ENCODE assay signal across 10 cellular contexts in genomic region chr16:84810518-84811273, GRCh38. TPM values are rescaled to one million over a fixed set of nuclear protein-coding genes. Genes with fewer than 3 reads are reported as not detected.
DNase-seq lines count a peak whose midpoint lies in the region; ATAC-seq and TF ChIP-seq lines count a peak whose summit lies in the region.
"Had no signal": no experiment of that assay in that cellular context is flagged by ENCODE, and none has a peak within 500 bp of the region (broad histone marks: within the 10 kb centered on the region; RNA-seq: fewer than 3 reads in every experiment).

No MANE protein-coding gene starts in this region.

- H3K27me3 Mint-ChIP-seq in activated T-helper 2 cell treated with anti-CD3 and anti-CD28 coated beads, Interferon-gamma antibody, Interleukin-2, Interleukin-4, amounts not matched to agents 10 μg/mL and 5 μg/mL and 100 μg/mL, durations not matched to agents 14 hours and 24 hours and 36 hours (ENCODE audit: low read depth), result peaks cover 9% of the 10 kb centered on the region

- H3F3A ChIP-seq in SK-N-SH (replicated peaks; ENCODE audit: insufficient read depth), result peaks cover 19% of the 10 kb centered on the region

- peak overlapping the region; percentile 28 for H3K27ac Mint-ChIP-seq in activated T-helper 2 cell treated with anti-CD3 and anti-CD28 coated beads, Interferon-gamma antibody, Interleukin-2, Interleukin-4, amounts not matched to agents 10 μg/mL and 5 μg/mL and 100 μg/mL, durations not matched to agents 14 hours and 24 hours and 36 hours

- H3K4me3 ChIP-seq in psoas muscle (no peak overlapping the region), SK-N-SH (ENCODE audit: low read depth in 2 of 2, low read length in 1 of 2) (no peak overlapping the region), OCI-LY7 (ENCODE audit: low read depth, low read length, poor library complexity, severe bottlenecking) (no peak overlapping the region)
- H3K4me3 ChIP-seq: cardiac muscle cell had no signal

- peaks cover 0 to 4% (median 4%) of the 10 kb centered on the region in 3 donors for H3K27me3 ChIP-seq in psoas muscle (ENCODE audit: insufficient read depth in 3 of 3, low read length in 2 of 3)
- H3K27me3 ChIP-seq in SK-N-SH (ENCODE audit: insufficient read depth), result no peaks in the 10 kb centered on the region; the same call in 1 of the 2 replicates
- H3K27me3 ChIP-seq: cardiac muscle cell had no signal

- H4K20me1 ChIP-seq in SK-N-SH (ENCODE audit: insufficient read depth) (no peaks in the 10 kb centered on the region), OCI-LY7 (ENCODE audit: insufficient read depth, low read length) (no peaks in the 10 kb centered on the region)

- WGBS in psoas muscle, 3 donors, result 77 to 81% (median 78%) methylated on average over 17 of the region's 17 CpGs
- WGBS in SK-N-SH (ENCODE audit: low lambda C conversion rate), result 86% methylated on average over 15 of the region's 17 CpGs

- peak; percentile 67 for DNase-seq in ELR (ENCODE audit: low read depth)
- peak; percentile 80 for DNase-seq in HT1080 (ENCODE audit: low read depth)
- peak; percentile 31 for DNase-seq in activated T-helper 2 cell treated with anti-CD3 and anti-CD28 coated beads, Interferon-gamma antibody, Interleukin-2, Interleukin-4, amounts not matched to agents 10 μg/mL and 5 μg/mL and 100 μg/mL, durations not matched to agents 14 hours and 24 hours and 36 hours (ENCODE audit: low spot score)
- DNase-seq in psoas muscle, result peak; percentile 42 to 52
- no peak for DNase-seq in SK-N-SH
- DNase-seq in NCI-H446 (lab: John Stamatoyannopoulos, UW), result no peak
- no peak for DNase-seq in stimulated activated CD4-positive, alpha-beta T cell treated with anti-CD3 and anti-CD28 coated beads, Interleukin-4, amount 100 ng/mL, for 24 hours
- no peak for DNase-seq in OCI-LY7 (ENCODE audit: low spot score)
- DNase-seq: NCI-H1436 treated with DMSO at 0.1 percent for 48 hours had no signal

- H2AFZ ChIP-seq in SK-N-SH (ENCODE audit: low read depth) (no peak overlapping the region), OCI-LY7 (ENCODE audit: low read length) (no peak overlapping the region)

- H3K79me2 ChIP-seq in SK-N-SH (ENCODE audit: insufficient read depth) (no peaks in the 10 kb centered on the region), OCI-LY7 (ENCODE audit: insufficient read depth, low read depth, low read length) (no peaks in the 10 kb centered on the region)

- TF ChIP-seq RAD21 in SK-N-SH (IDR thresholded peaks at IDR 0.05; ENCODE audit: low read length), result no peak

- BruUV-seq in OCI-LY7 (replicated peaks; lab: Mats Ljungman, UMichigan), result no TSS peak

- TF ChIP-seq EP300 in SK-N-SH (IDR thresholded peaks at IDR 0.05; ENCODE audit: borderline replicate concordance in 1 of 2, low read depth in 1 of 2, low read length in 1 of 2), result no peak

- peak overlapping the region; percentile 17 for H3K4me3 Mint-ChIP-seq in activated T-helper 2 cell treated with anti-CD3 and anti-CD28 coated beads, Interferon-gamma antibody, Interleukin-2, Interleukin-4, amounts not matched to agents 10 μg/mL and 5 μg/mL and 100 μg/mL, durations not matched to agents 14 hours and 24 hours and 36 hours (ENCODE audit: low read depth)

- ATAC-seq in psoas muscle, result peak in 2 of 4 donors; percentile 41 to 53

- H3K9me2 ChIP-seq in SK-N-SH (no peaks in the 10 kb centered on the region), OCI-LY7 (ENCODE audit: insufficient read depth, low read length) (no peaks in the 10 kb centered on the region)

- H3K4me1 Mint-ChIP-seq in activated T-helper 2 cell treated with anti-CD3 and anti-CD28 coated beads, Interferon-gamma antibody, Interleukin-2, Interleukin-4, amounts not matched to agents 10 μg/mL and 5 μg/mL and 100 μg/mL, durations not matched to agents 14 hours and 24 hours and 36 hours (ENCODE audit: low read depth), result peaks cover 20% of the 10 kb centered on the region

- TF ChIP-seq CTCF in psoas muscle (IDR thresholded peaks at IDR 0.05), result no peak
- no peak for TF ChIP-seq CTCF in SK-N-SH (IDR thresholded peaks at IDR 0.05)
- no peak for TF ChIP-seq CTCF in OCI-LY7 (conservative IDR thresholded peaks at IDR 0.05; ENCODE audit: low read length)

- POLR2A ChIA-PET in SK-N-SH (lab: Yijun Ruan, JAX) (no interaction called here), OCI-LY7 (lab: Charles Lee) (no interaction called here)

- H3K27ac ChIP-seq in psoas muscle, result no peak overlapping the region
- no peak overlapping the region for H3K27ac ChIP-seq in SK-N-SH (ENCODE audit: low read depth in 2 of 2, low read length in 1 of 2)
- no peak overlapping the region for H3K27ac ChIP-seq in OCI-LY7 (ENCODE audit: low read depth, low read length, poor library complexity, severe bottlenecking)
- H3K27ac ChIP-seq: cardiac muscle cell had no signal

- no peaks in the 10 kb centered on the region for H3K36me3 Mint-ChIP-seq in activated T-helper 2 cell treated with anti-CD3 and anti-CD28 coated beads, Interferon-gamma antibody, Interleukin-2, Interleukin-4, amounts not matched to agents 10 μg/mL and 5 μg/mL and 100 μg/mL, durations not matched to agents 14 hours and 24 hours and 36 hours (ENCODE audit: low read depth)

- H3K9ac ChIP-seq in SK-N-SH, result no peak overlapping the region

- intact Hi-C loops in activated T-helper 2 cell treated with anti-CD3 and anti-CD28 coated beads, Interferon-gamma antibody, Interleukin-2, Interleukin-4, amounts not matched to agents 10 μg/mL and 5 μg/mL and 100 μg/mL, durations not matched to agents 14 hours and 24 hours and 36 hours (cut with micrococcal nuclease), result no loop called here
- intact Hi-C loops in psoas muscle (cut with DNase I) (no loop called here), OCI-LY7 (cut with micrococcal nuclease; ENCODE audit: unreplicated experiment) (no loop called here)

- H3K4me2 ChIP-seq in SK-N-SH (no peak overlapping the region), OCI-LY7 (ENCODE audit: low read length) (no peak overlapping the region)

- H3K9me3 ChIP-seq in psoas muscle (no peaks in the 10 kb centered on the region), SK-N-SH (no peaks in the 10 kb centered on the region), OCI-LY7 (ENCODE audit: low read length) (no peaks in the 10 kb centered on the region)

- CTCF ChIA-PET in SK-N-SH (lab: Yijun Ruan, JAX), result interaction anchor here (0.9 to 2.0 kb wide), 2 partner anchors 15 to 56 kb away, joined by 3 to 5 read pairs; no protein-coding TSS in a partner anchor
- CTCF ChIA-PET in OCI-LY7 (lab: Charles Lee; ENCODE audit: unreplicated experiment), result no interaction called here

- H3K9me3 Mint-ChIP-seq in activated T-helper 2 cell treated with anti-CD3 and anti-CD28 coated beads, Interferon-gamma antibody, Interleukin-2, Interleukin-4, amounts not matched to agents 10 μg/mL and 5 μg/mL and 100 μg/mL, durations not matched to agents 14 hours and 24 hours and 36 hours, result no peaks in the 10 kb centered on the region

- H3K4me1 ChIP-seq in psoas muscle (no peaks in the 10 kb centered on the region), SK-N-SH (ENCODE audit: control insufficient read depth in 1 of 2, insufficient read depth in 2 of 2, low read depth in 1 of 2, low read length in 1 of 2) (peaks cover 9 to 11% of the 10 kb centered on the region in 2 experiments; a peak in 2 of 4 replicates), OCI-LY7 (ENCODE audit: insufficient read depth, low read length, poor library complexity, severe bottlenecking) (no peaks in the 10 kb centered on the region)

- H3K36me3 ChIP-seq in psoas muscle (ENCODE audit: insufficient read depth in 1 of 2, low read depth in 1 of 2), result no peaks in the 10 kb centered on the region
- no peaks in the 10 kb centered on the region for H3K36me3 ChIP-seq in SK-N-SH (replicated peaks in 1 of 2; ENCODE audit: control insufficient read depth in 1 of 2, insufficient read depth in 2 of 2, low read length in 1 of 2)
- no peaks in the 10 kb centered on the region for H3K36me3 ChIP-seq in OCI-LY7 (ENCODE audit: insufficient read depth, low read length)
- H3K36me3 ChIP-seq: cardiac muscle cell had no signal

TF ChIP-seq in SK-N-SH, 30 proteins besides CTCF, POLR2A, EP300 and RAD21 (continues in another document):
- TF ChIP-seq PBX3 (IDR thresholded peaks at IDR 0.05) (no peak), FOXM1 (IDR thresholded peaks at IDR 0.05; ENCODE audit: low read depth) (no peak), USF2 (IDR thresholded peaks at IDR 0.05; ENCODE audit: borderline replicate concordance, low read depth, low read length) (no peak), RCOR1 (IDR thresholded peaks at IDR 0.05; ENCODE audit: low read length) (no peak), MXI1 (IDR thresholded peaks at IDR 0.05; ENCODE audit: low read depth, low read length) (no peak), TEAD4 (IDR thresholded peaks at IDR 0.05; ENCODE audit: borderline replicate concordance, insufficient read depth) (no peak)

RNA-seq across cellular contexts. Expression of gene CRISPLD2, which starts 9.1 kb away (rescaled TPM):
- total RNA-seq in HT1080 (2014; rRNA removed; shearing (Covaris generic)), result 0.40 TPM in 1 of 2 replicates, not detected in the other
- polyA plus RNA-seq in HT1080 (2015; cell fraction: cytosol; rRNA removed), result 0.26 and 0.50 TPM in 2 replicates
- 0.52 and 1.4 TPM in 2 replicates for polyA plus RNA-seq in HT1080 (2015; cell fraction: nucleus; rRNA removed)
- 0.16 and 0.23 TPM in 2 replicates for total RNA-seq in activated T-helper 2 cell treated with anti-CD3 and anti-CD28 coated beads, Interferon-gamma antibody, Interleukin-2, Interleukin-4, amounts not matched to agents 10 μg/mL and 5 μg/mL and 100 μg/mL, durations not matched to agents 14 hours and 24 hours and 36 hours
- 10 to 100 TPM; 10.2 to 28.6 (median 20.4) TPM for total RNA-seq in psoas muscle
- polyA plus RNA-seq in psoas muscle, result 10 to 100 TPM in 1 of 3 donors, 1 to 10 TPM in 2; 7.1 to 11.5 (median 7.5) TPM
- 5.3 and 6.3 TPM in 2 replicates for polyA plus RNA-seq in SK-N-SH (2012; rRNA removed)
- 3.3 and 3.8 TPM in 2 replicates for polyA plus RNA-seq in SK-N-SH (2012; cell fraction: cytosol; rRNA removed)
- polyA plus RNA-seq in SK-N-SH (2012; cell fraction: nucleus; rRNA removed), result 4.4 and 4.5 TPM in 2 replicates
- total RNA-seq in OCI-LY7 (2014; rRNA removed; shearing (Covaris generic)), result 0.28 and 0.47 TPM in 2 replicates
- total RNA-seq in OCI-LY7 (2022), result 0.53 and 0.99 TPM in 2 replicates

Comparison
In these comparisons a context has a peak if more than half of its experiments do, and no peak if none do; other contexts are left out.
1. DNase-seq: peak in ELR (single experiment), HT1080 (single experiment), activated T-helper 2 cell treated with anti-CD3 and anti-CD28 coated beads, Interferon-gamma antibody, Interleukin-2, Interleukin-4, amounts not matched to agents 10 μg/mL and 5 μg/mL and 100 μg/mL, durations not matched to agents 14 hours and 24 hours and 36 hours (single experiment) and psoas muscle (2 of 2); none in SK-N-SH (single experiment), NCI-H446 (0 of 2), stimulated activated CD4-positive, alpha-beta T cell treated with anti-CD3 and anti-CD28 coated beads, Interleukin-4, amount 100 ng/mL, for 24 hours (single experiment) and OCI-LY7 (single experiment).